Comparison of ENCODE assay signal across 18 cellular contexts in genomic region chr6:98335594-98335993, GRCh38.
DNase-seq lines count a peak whose midpoint lies in the region; TF ChIP-seq lines count a peak whose summit lies in the region.
"Had no signal": no experiment of that assay in that cellular context is flagged by ENCODE, and none has a peak within 500 bp of the region (broad histone marks: within the 10 kb centered on the region; RNA-seq: fewer than 3 reads in every experiment).

No MANE protein-coding gene starts in this region.

- no peak overlapping the region for H3K4me3 ChIP-seq in neural cell (ENCODE audit: low read length)
- no peak overlapping the region for H3K4me3 ChIP-seq in Peyer's patch
- H3K4me3 ChIP-seq: GM23248, HAP-1, SK-N-MC had no signal

- no peaks in the 10 kb centered on the region for H3F3A ChIP-seq in neural cell (ENCODE audit: insufficient read depth, low read length, poor library complexity, severe bottlenecking)

- TF ChIP-seq POLR2A in Peyer's patch (IDR thresholded peaks at IDR 0.05): no peak

- TF ChIP-seq RAD21 in neural cell (conservative IDR thresholded peaks at IDR 0.05): peak; percentile 52

- TF ChIP-seq CTCF in neural cell (IDR thresholded peaks at IDR 0.05; ENCODE audit: poor library complexity, severe bottlenecking): no peak
- TF ChIP-seq CTCF in Peyer's patch (IDR thresholded peaks at IDR 0.05): no peak

- H4K20me1 ChIP-seq in neural cell (ENCODE audit: insufficient read depth): no peaks in the 10 kb centered on the region

- peak; percentile 12 for DNase-seq in HEK293T (ENCODE audit: extremely low spot score)
- DNase-seq in NCI-H2081 (lab: John Stamatoyannopoulos, UW): peak; percentile 41 to 77
- DNase-seq in NCI-H345 treated with DMSO at 0.1 percent for 48 hours (lab: John Stamatoyannopoulos, UW; ENCODE audit: unreplicated experiment): peak; percentile 50
- DNase-seq in activated CD4-positive, alpha-beta T cell treated with anti-CD3 and anti-CD28 coated beads, Interleukin-2, amount 50 U/mL, for 4 hours: no peak
- no peak for DNase-seq in EL
- no peak for DNase-seq in Peyer's patch
- DNase-seq: ACHN; C1 segment of cervical spinal cord; CD8-positive, alpha-beta memory T cell; DMS79; GM23248; KBM-7; MV-4-11; NCI-H1694; NCI-H2171 treated with DMSO at 0.1 percent for 48 hours had no signal

- no peaks in the 10 kb centered on the region for H3K9me3 ChIP-seq in neural cell (ENCODE audit: low read length)
- H3K9me3 ChIP-seq in Peyer's patch: no peaks in the 10 kb centered on the region
- H3K9me3 ChIP-seq: HAP-1 had no signal

- H3K27me3 ChIP-seq in neural cell (ENCODE audit: insufficient read depth, low read depth, low read length): no peaks in the 10 kb centered on the region
- no peaks in the 10 kb centered on the region for H3K27me3 ChIP-seq in Peyer's patch

- CTCF ChIA-PET in HEK293T (lab: Yijun Ruan, JAX): interaction anchor here (0.6 kb wide), 1 partner anchor 229 kb away, joined by 3 read pairs; no protein-coding TSS in a partner anchor

- no peak overlapping the region for H3K4me2 ChIP-seq in neural cell (ENCODE audit: low read length)

- H3K79me2 ChIP-seq in neural cell (replicated peaks; ENCODE audit: insufficient read depth, low read length): no peaks in the 10 kb centered on the region

- no peaks in the 10 kb centered on the region for H3K4me1 ChIP-seq in Peyer's patch
- H3K4me1 ChIP-seq: HAP-1 had no signal

- H3K9me2 ChIP-seq in neural cell (ENCODE audit: insufficient read depth, low read length): no peaks in the 10 kb centered on the region

- TF ChIP-seq EP300 in neural cell (conservative IDR thresholded peaks at IDR 0.05; ENCODE audit: poor library complexity, severe bottlenecking): peak; percentile 93

- no peak overlapping the region for H2AFZ ChIP-seq in neural cell (ENCODE audit: low read depth, low read length)
- H2AFZ ChIP-seq: GM23248 had no signal

- POLR2A ChIA-PET in HEK293T (lab: Yijun Ruan, JAX): no interaction called here

- H3K27ac ChIP-seq in neural cell (ENCODE audit: low read length): peak overlapping the region; percentile 47
- H3K27ac ChIP-seq in Peyer's patch: no peak overlapping the region
- H3K27ac ChIP-seq: GM23248, SK-N-MC had no signal

- H3K36me3 ChIP-seq in neural cell (ENCODE audit: insufficient read depth, low read length) (no peaks in the 10 kb centered on the region), Peyer's patch (no peaks in the 10 kb centered on the region)
- H3K36me3 ChIP-seq: HAP-1 had no signal

- no peak overlapping the region for H3K9ac ChIP-seq in neural cell (ENCODE audit: low read length)
- H3K9ac ChIP-seq: GM23248 had no signal

TF ChIP-seq in HEK293T, 16 proteins besides CTCF, POLR2A, EP300 and RAD21:
- no peak for TF ChIP-seq HDGF (IDR thresholded peaks at IDR 0.05; ENCODE audit: borderline replicate concordance)
- peak; percentile 76 for TF ChIP-seq PKNOX1 (IDR thresholded peaks at IDR 0.05)
- TF ChIP-seq ELF4 (IDR thresholded peaks at IDR 0.05): no peak
- TF ChIP-seq FOXK2 (IDR thresholded peaks at IDR 0.05): no peak
- TF ChIP-seq LEF1 (IDR thresholded peaks at IDR 0.05; ENCODE audit: borderline replicate concordance): no peak
- TF ChIP-seq BHLHE40 (IDR thresholded peaks at IDR 0.05; ENCODE audit: borderline replicate concordance): no peak
- no peak for TF ChIP-seq TARDBP (IDR thresholded peaks at IDR 0.05)
- TF ChIP-seq ZNF384 (IDR thresholded peaks at IDR 0.05): peak; percentile 77
- no peak for TF ChIP-seq NFRKB (IDR thresholded peaks at IDR 0.05)
- TF ChIP-seq SUZ12 (IDR thresholded peaks at IDR 0.05): no peak
- TF ChIP-seq FOXA1 (IDR thresholded peaks at IDR 0.05): no peak

TF ChIP-seq in neural cell, 6 proteins besides CTCF, POLR2A, EP300 and RAD21:
- peak; percentile 27 for TF ChIP-seq MXI1 (conservative IDR thresholded peaks at IDR 0.05; ENCODE audit: poor library complexity, severe bottlenecking)
- TF ChIP-seq SMC3 (conservative IDR thresholded peaks at IDR 0.05; ENCODE audit: poor library complexity): peak; percentile 57
- no peak for TF ChIP-seq TAF1 (IDR thresholded peaks at IDR 0.05; ENCODE audit: low read depth)
- peak; percentile 96 for TF ChIP-seq POLR2AphosphoS5 (IDR thresholded peaks at IDR 0.05)
- TF ChIP-seq, protein P1, sequence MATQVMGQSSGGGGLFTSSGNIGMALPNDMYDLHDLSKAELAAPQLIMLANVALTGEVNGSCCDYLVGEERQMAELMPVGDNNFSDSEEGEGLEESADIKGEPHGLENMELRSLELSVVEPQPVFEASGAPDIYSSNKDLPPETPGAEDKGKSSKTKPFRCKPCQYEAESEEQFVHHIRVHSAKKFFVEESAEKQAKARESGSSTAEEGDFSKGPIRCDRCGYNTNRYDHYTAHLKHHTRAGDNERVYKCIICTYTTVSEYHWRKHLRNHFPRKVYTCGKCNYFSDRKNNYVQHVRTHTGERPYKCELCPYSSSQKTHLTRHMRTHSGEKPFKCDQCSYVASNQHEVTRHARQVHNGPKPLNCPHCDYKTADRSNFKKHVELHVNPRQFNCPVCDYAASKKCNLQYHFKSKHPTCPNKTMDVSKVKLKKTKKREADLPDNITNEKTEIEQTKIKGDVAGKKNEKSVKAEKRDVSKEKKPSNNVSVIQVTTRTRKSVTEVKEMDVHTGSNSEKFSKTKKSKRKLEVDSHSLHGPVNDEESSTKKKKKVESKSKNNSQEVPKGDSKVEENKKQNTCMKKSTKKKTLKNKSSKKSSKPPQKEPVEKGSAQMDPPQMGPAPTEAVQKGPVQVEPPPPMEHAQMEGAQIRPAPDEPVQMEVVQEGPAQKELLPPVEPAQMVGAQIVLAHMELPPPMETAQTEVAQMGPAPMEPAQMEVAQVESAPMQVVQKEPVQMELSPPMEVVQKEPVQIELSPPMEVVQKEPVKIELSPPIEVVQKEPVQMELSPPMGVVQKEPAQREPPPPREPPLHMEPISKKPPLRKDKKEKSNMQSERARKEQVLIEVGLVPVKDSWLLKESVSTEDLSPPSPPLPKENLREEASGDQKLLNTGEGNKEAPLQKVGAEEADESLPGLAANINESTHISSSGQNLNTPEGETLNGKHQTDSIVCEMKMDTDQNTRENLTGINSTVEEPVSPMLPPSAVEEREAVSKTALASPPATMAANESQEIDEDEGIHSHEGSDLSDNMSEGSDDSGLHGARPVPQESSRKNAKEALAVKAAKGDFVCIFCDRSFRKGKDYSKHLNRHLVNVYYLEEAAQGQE (IDR thresholded peaks at IDR 0.05; ENCODE audit: borderline replicate concordance): peak; percentile 91
- TF ChIP-seq EZH2 (IDR thresholded peaks at IDR 0.05; ENCODE audit: borderline replicate concordance, insufficient read depth, low read length, poor library complexity, severe bottlenecking): no peak

Comparison
In these comparisons a context has a peak if more than half of its experiments do, and no peak if none do; other contexts are left out.
1. DNase-seq: peak in HEK293T (single experiment), NCI-H2081 (2 of 2) and NCI-H345 treated with DMSO at 0.1 percent for 48 hours (single experiment); none in activated CD4-positive, alpha-beta T cell treated with anti-CD3 and anti-CD28 coated beads, Interleukin-2, amount 50 U/mL, for 4 hours (0 of 2), EL (single experiment) and Peyer's patch (0 of 3).